ENCODE assay signal across 9 cellular contexts in genomic region chr10:15262036-15262713, GRCh38.
DNase-seq lines count a peak whose midpoint lies in the region; ATAC-seq and TF ChIP-seq lines count a peak whose summit lies in the region.
"Had no signal": no experiment of that assay in that cellular context is flagged by ENCODE, and none has a peak within 500 bp of the region (broad histone marks: within the 10 kb centered on the region; RNA-seq: fewer than 3 reads in every experiment).

No MANE protein-coding gene starts in this region.

- ATAC-seq in GM18519 (IDR thresholded peaks at IDR 0.05; ENCODE audit: low FRiP score, unreplicated experiment) (no peak), HG03095 (IDR thresholded peaks at IDR 0.05; ENCODE audit: unreplicated experiment) (no peak)

- H3K79me2 ChIP-seq in parathyroid adenoma, result peaks cover 2% of the 10 kb centered on the region

- H3K4me3 ChIP-seq in parathyroid adenoma (ENCODE audit: low read depth, low read length) (no peak overlapping the region), HAP-1 (no peak overlapping the region)

- H2AFZ ChIP-seq in parathyroid adenoma, result no peak overlapping the region

- H3K36me3 ChIP-seq in parathyroid adenoma (ENCODE audit: control insufficient read depth, insufficient read depth, low read length) (no peaks in the 10 kb centered on the region), HAP-1 (replicated peaks) (no peaks in the 10 kb centered on the region)

- H3K27me3 ChIP-seq in parathyroid adenoma (ENCODE audit: control insufficient read depth, insufficient read depth, low read length) (no peaks in the 10 kb centered on the region), HAP-1 (ENCODE audit: low read depth) (no peaks in the 10 kb centered on the region)

- in situ Hi-C loops in HAP-1 (cut with MboI; ENCODE audit: low sequenced_read_pairs), result no loop called here

- H3K4me2 ChIP-seq in parathyroid adenoma (ENCODE audit: low read length), result no peak overlapping the region

- H3K9ac ChIP-seq in parathyroid adenoma, result no peak overlapping the region

- peak; percentile 30 for TF ChIP-seq CTCF in parathyroid adenoma (IDR thresholded peaks at IDR 0.05)

- no peaks in the 10 kb centered on the region for H3K4me1 ChIP-seq in parathyroid adenoma
- no peaks in the 10 kb centered on the region for H3K4me1 ChIP-seq in HAP-1

- H3K9me3 ChIP-seq in parathyroid adenoma (ENCODE audit: control insufficient read depth, low read length) (no peaks in the 10 kb centered on the region), HAP-1 (no peaks in the 10 kb centered on the region)

- peak; percentile 23 for DNase-seq in ELR (ENCODE audit: low read depth)
- peak; percentile 13 for DNase-seq in NCI-H146 treated with DMSO at 0.1 percent for 48 hours (lab: John Stamatoyannopoulos, UW; ENCODE audit: unreplicated experiment)
- DNase-seq in fibroblast of peridontal ligament (ENCODE audit: extremely low read depth), result peak; percentile 59
- no peak for DNase-seq in HAP-1 (ENCODE audit: low spot score in 2 of 2)
- no peak for DNase-seq in KG1 (lab: John Stamatoyannopoulos, UW)
- DNase-seq: NCI-H345 had no signal

- no peak overlapping the region for H3K27ac ChIP-seq in parathyroid adenoma

Comparison
In these comparisons a context has a peak if more than half of its experiments do, and no peak if none do; other contexts are left out.
1. DNase-seq: peak in ELR (single experiment), NCI-H146 treated with DMSO at 0.1 percent for 48 hours (single experiment) and fibroblast of peridontal ligament (single experiment); none in HAP-1 (0 of 2) and KG1 (single experiment).